In genomic region chr5:171755354-171755821, GRCh38 we compare ENCODE assay signal across 28 cellular contexts. TPM values are rescaled to one million over a fixed set of nuclear protein-coding genes. Genes with fewer than 3 reads are reported as not detected.
DNase-seq lines count a peak whose midpoint lies in the region; ATAC-seq and TF ChIP-seq lines count a peak whose summit lies in the region.
"Had no signal": no experiment of that assay in that cellular context is flagged by ENCODE, and none has a peak within 500 bp of the region (broad histone marks: within the 10 kb centered on the region; RNA-seq: fewer than 3 reads in every experiment).

No MANE protein-coding gene starts in this region.

- no peak for TF ChIP-seq EP300 in gastroesophageal sphincter (IDR thresholded peaks at IDR 0.05)

- peak; percentile 36 for ATAC-seq in gastroesophageal sphincter
- ATAC-seq in sciatic nerve = peak; percentile 74
- no peak for ATAC-seq in HG02571 (IDR thresholded peaks at IDR 0.05; ENCODE audit: unreplicated experiment)
- ATAC-seq: activated CD4-positive, alpha-beta T cell treated with anti-CD3 and anti-CD28 coated beads for 36 hours; GM12878; naive thymus-derived CD8-positive, alpha-beta T cell; stimulated activated naive CD8-positive, alpha-beta T cell treated with anti-CD3 and anti-CD28 coated beads, Interleukin-15, amount 100 ng/mL, for 72 hours had no signal

- H4K5ac ChIP-seq in mesendoderm (ENCODE audit: low read length) = no peak overlapping the region

- no peak overlapping the region for H4K8ac ChIP-seq in mesendoderm (ENCODE audit: low read depth, low read length)

- TF ChIP-seq POLR2A in gastroesophageal sphincter (IDR thresholded peaks at IDR 0.05) = no peak

- H2BK5ac ChIP-seq in mesendoderm (ENCODE audit: low read length) = no peak overlapping the region

- H3K9me2 ChIP-seq in GM23248 (ENCODE audit: insufficient read depth) = no peaks in the 10 kb centered on the region

- no peak overlapping the region for H3K18ac ChIP-seq in mesendoderm (ENCODE audit: low read length)

- no peak overlapping the region for H3K4me2 ChIP-seq in GM23248 (ENCODE audit: unreplicated experiment)
- H3K4me2 ChIP-seq in mesendoderm (ENCODE audit: low read length) = no peak overlapping the region

- TF ChIP-seq CTCF in gastroesophageal sphincter (IDR thresholded peaks at IDR 0.05) = no peak
- no peak for TF ChIP-seq CTCF in brain microvascular endothelial cell (IDR thresholded peaks at IDR 0.05; ENCODE audit: low read depth, low read length, missing control alignments)

- H3K27ac ChIP-seq in GM23248 (no peak overlapping the region), gastroesophageal sphincter (no peak overlapping the region), mesendoderm (ENCODE audit: low read depth, low read length) (no peak overlapping the region), brain microvascular endothelial cell (no peak overlapping the region)
- H3K27ac ChIP-seq: ovary had no signal

- H3K79me2 ChIP-seq in GM23248 (ENCODE audit: insufficient read depth) (no peaks in the 10 kb centered on the region), mesendoderm (ENCODE audit: control insufficient read depth, insufficient read depth, low read length) (no peaks in the 10 kb centered on the region)

- peaks cover 10% of the 10 kb centered on the region; the same call in 1 of the 2 replicates for H3F3A ChIP-seq in GM23248 (ENCODE audit: insufficient read depth)

- H3K4me3 ChIP-seq in GM23248 = no peak overlapping the region
- peak overlapping the region; percentile 23 for H3K4me3 ChIP-seq in adipocyte (ENCODE audit: low read length)
- no peak overlapping the region for H3K4me3 ChIP-seq in gastroesophageal sphincter
- no peak overlapping the region for H3K4me3 ChIP-seq in mesendoderm (ENCODE audit: low read length)
- no peak overlapping the region for H3K4me3 ChIP-seq in brain microvascular endothelial cell (ENCODE audit: low read depth, low read length)
- H3K4me3 ChIP-seq: GM12878, ovary had no signal

- H4K20me1 ChIP-seq in GM23248 (ENCODE audit: insufficient read depth) = no peaks in the 10 kb centered on the region

- H3K9me3 ChIP-seq in GM23248 (ENCODE audit: low read depth) (no peaks in the 10 kb centered on the region), adipocyte (ENCODE audit: control insufficient read depth, low read length) (peaks cover 2% of the 10 kb centered on the region), gastroesophageal sphincter (peaks cover 0 to 11% (median 0%) of the 10 kb centered on the region in 3 donors)
- H3K9me3 ChIP-seq: BE2C, ovary had no signal

- H3K9ac ChIP-seq in GM23248 = no peak overlapping the region
- no peak overlapping the region for H3K9ac ChIP-seq in adipocyte (ENCODE audit: low read length)
- H3K9ac ChIP-seq in mesendoderm (ENCODE audit: low read length) = no peak overlapping the region

- no peak overlapping the region for H3K4ac ChIP-seq in mesendoderm (ENCODE audit: low read depth, low read length)

- no peak overlapping the region for H2BK120ac ChIP-seq in mesendoderm (ENCODE audit: low read depth, low read length)

- H3K79me1 ChIP-seq in mesendoderm (ENCODE audit: low read length) = no peaks in the 10 kb centered on the region

- H3K23ac ChIP-seq in mesendoderm (ENCODE audit: low read length) = no peak overlapping the region

- DNase-seq in GM23248 (peak; percentile 48), adipocyte (ENCODE audit: low read depth) (peak; percentile 68), sciatic nerve (ENCODE audit: low spot score) (no peak), mesendoderm (no peak), brain microvascular endothelial cell (no peak), amniotic stem cell (lab: John Stamatoyannopoulos, UW) (no peak)
- DNase-seq: activated CD4-positive, alpha-beta T cell treated with anti-CD3 and anti-CD28 coated beads for 36 hours; activated naive CD8-positive, alpha-beta T cell treated with anti-CD3 and anti-CD28 coated beads, Interleukin-2, amount 10 ng/mL, durations not matched to agents 7 days and 5 days; BE2C; dermis blood vessel endothelial cell; H9; KG1; naive thymus-derived CD8-positive, alpha-beta T cell; NCI-H1092; NCI-H2081 treated with DMSO at 0.1 percent for 48 hours; NCI-H524; ovary; stimulated activated CD4-positive, alpha-beta T cell treated with anti-CD3 and anti-CD28 coated beads, Interleukin-2, amount 100 ng/mL, for 48 hours; stimulated activated naive CD8-positive, alpha-beta T cell treated with anti-CD3 and anti-CD28 coated beads, Interleukin-15, amount 100 ng/mL, for 72 hours; SW 1271 had no signal

- intact Hi-C loops in sciatic nerve (cut with DNase I) = no loop called here

- H2BK15ac ChIP-seq in mesendoderm (replicated peaks; ENCODE audit: low read depth) = no peak overlapping the region

- H3K4me1 ChIP-seq in GM23248 (ENCODE audit: insufficient read depth) (peaks cover 24% of the 10 kb centered on the region; the same call in 1 of the 2 replicates), adipocyte (ENCODE audit: control insufficient read depth, insufficient read depth, low read length) (peaks cover 52% of the 10 kb centered on the region), gastroesophageal sphincter (no peaks in the 10 kb centered on the region), mesendoderm (ENCODE audit: control insufficient read depth, low read depth, low read length) (no peaks in the 10 kb centered on the region)
- H3K4me1 ChIP-seq: BE2C had no signal

- no peak overlapping the region for H2AK5ac ChIP-seq in mesendoderm (ENCODE audit: low read length)

- H3K36me3 ChIP-seq in GM23248 (ENCODE audit: low read depth) (no peaks in the 10 kb centered on the region), adipocyte (ENCODE audit: control insufficient read depth, insufficient read depth, low read length, severe bottlenecking) (no peaks in the 10 kb centered on the region), gastroesophageal sphincter (no peaks in the 10 kb centered on the region), mesendoderm (ENCODE audit: control insufficient read depth, insufficient read depth, low read length) (no peaks in the 10 kb centered on the region), brain microvascular endothelial cell (replicated peaks) (no peaks in the 10 kb centered on the region)
- H3K36me3 ChIP-seq: BE2C, ovary had no signal

- no peak overlapping the region for H3K56ac ChIP-seq in mesendoderm (ENCODE audit: low read length)

- H3K27me3 ChIP-seq in GM23248 (replicated peaks; ENCODE audit: insufficient read depth) = no peaks in the 10 kb centered on the region
- H3K27me3 ChIP-seq in adipocyte (replicated peaks; ENCODE audit: control insufficient read depth, insufficient read depth, low read length) = no peaks in the 10 kb centered on the region
- no peaks in the 10 kb centered on the region for H3K27me3 ChIP-seq in gastroesophageal sphincter
- H3K27me3 ChIP-seq in mesendoderm (ENCODE audit: insufficient read depth, low read length, poor library complexity) = no peaks in the 10 kb centered on the region
- no peaks in the 10 kb centered on the region for H3K27me3 ChIP-seq in brain microvascular endothelial cell (replicated peaks)
- H3K27me3 ChIP-seq: BE2C, ovary had no signal

- in situ Hi-C loops in GM23248 (cut with MboI) = no loop called here
- in situ Hi-C loops in brain microvascular endothelial cell (cut with HindIII; ENCODE audit: low pct_ligation_motif_present, low sequenced_read_pairs) = no loop called here

- WGBS in GM23248 (ENCODE audit: low coverage in 1 of 2, low lambda C conversion rate in 2 of 2, missing lambda C conversion rate in 2 of 2), 2 experiments = 14 to 21% methylated on average over 5 of the region's 5 CpGs
- WGBS in gastroesophageal sphincter (ENCODE audit: low coverage in 1 of 2), 2 donors = 45 to 71% methylated on average over 3 to 5 of the region's 5 CpGs
- no CpG with 5 or more reads among the region's 5 CpGs for whole genome bisulfite sequencing in mesendoderm (ENCODE audit: extremely low coverage, insufficient coverage, low lambda C conversion rate)

- H2AFZ ChIP-seq in GM23248 = no peak overlapping the region

RNA-seq across cellular contexts. Expression of gene SMIM23, which starts 30.2 kb away (rescaled TPM):
- total RNA-seq in GM23248 (2014; rRNA removed; shearing (Covaris generic)) = not detected in 2 replicates
- polyA plus RNA-seq in GM23248 (2016; fragmentation: Nextera tagmentation; extraction: Ambion mirVana) = not detected in 2 replicates
- total RNA-seq in gastroesophageal sphincter = not detected
- not detected for total RNA-seq in sciatic nerve
- polyA plus RNA-seq in mesendoderm (2013, experiment 1 of 2) = not detected
- not detected for polyA plus RNA-seq in mesendoderm (2013, experiment 2 of 2)
- total RNA-seq: activated CD4-positive, alpha-beta T cell treated with anti-CD3 and anti-CD28 coated beads for 36 hours; activated naive CD8-positive, alpha-beta T cell treated with anti-CD3 and anti-CD28 coated beads, Interleukin-2, amount 10 ng/mL, durations not matched to agents 7 days and 5 days; activated T-helper 2 cell treated with anti-CD3 and anti-CD28 coated beads, Interferon-gamma antibody, Interleukin-2, Interleukin-4, amounts not matched to agents 10 μg/mL and 5 μg/mL and 100 μg/mL, durations not matched to agents 14 hours and 24 hours and 36 hours; dermis blood vessel endothelial cell; epithelial cell of proximal tubule; GM12878; H9; mesenteric fat pad; naive thymus-derived CD8-positive, alpha-beta T cell; ovary; skeletal muscle tissue; ureter had no signal
- polyA plus RNA-seq: GM12878; naive thymus-derived CD8-positive, alpha-beta T cell; ovary had no signal

Comparison
In these comparisons a context has a peak if more than half of its experiments do, and no peak if none do; other contexts are left out.
1. DNase-seq: peak in GM23248 (single experiment) and adipocyte (single experiment); none in sciatic nerve (single experiment), mesendoderm (single experiment), brain microvascular endothelial cell (single experiment) and amniotic stem cell (single experiment).